ENCODE assay signal across 11 cellular contexts in the genomic region with DNA sequence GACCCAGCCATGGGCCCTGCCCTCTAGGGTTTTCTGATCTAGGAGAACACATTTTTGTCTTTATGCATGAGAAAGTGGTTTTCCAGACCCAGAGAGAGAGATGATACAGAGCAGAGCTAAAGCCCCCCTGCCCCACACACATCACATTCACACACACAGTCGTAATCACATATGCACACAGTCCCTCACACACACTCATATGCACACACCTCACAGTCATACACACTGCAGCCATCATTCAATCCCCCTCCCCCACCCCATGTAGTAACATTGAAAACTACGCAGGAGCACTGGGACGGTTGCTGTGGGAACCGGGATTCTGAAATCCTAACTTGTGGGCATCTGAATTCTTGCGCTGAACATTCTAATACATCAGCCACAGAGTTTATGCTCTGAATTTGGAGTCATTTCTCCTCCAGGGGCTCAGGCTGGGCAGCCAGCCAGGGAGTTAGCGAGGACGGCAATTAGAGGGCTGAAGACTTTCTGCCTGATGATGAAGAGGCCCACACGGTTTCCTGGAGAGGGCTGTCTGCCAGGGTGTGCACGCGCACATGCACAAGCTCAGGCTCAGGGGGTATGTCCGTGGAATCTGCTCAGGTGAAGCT. TPM values are rescaled to one million over a fixed set of nuclear protein-coding genes. Genes with fewer than 3 reads are reported as not detected.
A peak's percentile ranks its signal among the peaks of the same experiment; 100 is the strongest.
DNase-seq lines count a peak whose midpoint lies in the region; ATAC-seq and TF ChIP-seq lines count a peak whose summit lies in the region.
"Had no signal": no experiment of that assay in that cellular context is flagged by ENCODE, and none has a peak within 500 bp of the region (broad histone marks: within the 10 kb centered on the region; RNA-seq: fewer than 3 reads in every experiment).

No MANE protein-coding gene starts in this region.

- intact Hi-C loops in Right ventricle myocardium superior (cut with DNase I) (no loop called here), left ventricle myocardium inferior (cut with micrococcal nuclease) (no loop called here)

- DNase-seq in Right ventricle myocardium superior (peak; percentile 64), left ventricle myocardium inferior (no peak), T-helper 17 cell (peak in 1 of 3 donors; percentile 44), stromal cell of bone marrow (ENCODE audit: low read depth) (peak; percentile 36), cortex of kidney (lab: John Stamatoyannopoulos, UW) (no peak), amniotic stem cell (lab: John Stamatoyannopoulos, UW) (no peak)
- DNase-seq in effector memory CD4-positive, alpha-beta T cell, result peak in 1 of 3 donors; percentile 52
- DNase-seq: left colon, upper lobe of left lung had no signal

- H3K4me3 Mint-ChIP-seq in T-helper 17 cell, result peak overlapping the region; percentile 83

- H3K4me1 ChIP-seq in left ventricle myocardium inferior, result peaks cover 17% of the 10 kb centered on the region
- H3K4me1 ChIP-seq in effector memory CD4-positive, alpha-beta T cell (ENCODE audit: control insufficient read depth, insufficient read depth, low read length, poor library complexity, severe bottlenecking), result peaks cover 33% of the 10 kb centered on the region

- no peaks in the 10 kb centered on the region for H3K27me3 Mint-ChIP-seq in T-helper 17 cell

- H3K27ac Mint-ChIP-seq in T-helper 17 cell, result peak overlapping the region; percentile 95

- peaks cover 2% of the 10 kb centered on the region for H3K36me3 Mint-ChIP-seq in T-helper 17 cell (ENCODE audit: low read depth)

- peaks cover 45% of the 10 kb centered on the region for H3K27me3 ChIP-seq in left ventricle myocardium inferior (ENCODE audit: low read depth)
- no peaks in the 10 kb centered on the region for H3K27me3 ChIP-seq in effector memory CD4-positive, alpha-beta T cell (replicated peaks; ENCODE audit: control insufficient read depth, insufficient read depth, low read length, poor library complexity, severe bottlenecking)

- no peaks in the 10 kb centered on the region for H3K36me3 ChIP-seq in left ventricle myocardium inferior
- peaks cover 45% of the 10 kb centered on the region for H3K36me3 ChIP-seq in effector memory CD4-positive, alpha-beta T cell (ENCODE audit: control insufficient read depth, insufficient read depth, low read length)
- H3K36me3 ChIP-seq: upper lobe of left lung had no signal

- H3K9me3 ChIP-seq in left ventricle myocardium inferior (replicated peaks), result no peaks in the 10 kb centered on the region
- no peaks in the 10 kb centered on the region for H3K9me3 ChIP-seq in T-helper 17 cell (ENCODE audit: control insufficient read depth, low read length, poor library complexity, severe bottlenecking)
- no peaks in the 10 kb centered on the region for H3K9me3 ChIP-seq in effector memory CD4-positive, alpha-beta T cell (ENCODE audit: control insufficient read depth, low read length)
- H3K9me3 ChIP-seq: upper lobe of left lung had no signal

- ATAC-seq in Right ventricle myocardium superior (ENCODE audit: poor library complexity) (no peak), T-helper 17 cell (peak; percentile 68), HG03196 (IDR thresholded peaks at IDR 0.05; ENCODE audit: unreplicated experiment) (no peak)
- ATAC-seq: left colon had no signal

- TF ChIP-seq CTCF in left ventricle myocardium inferior (IDR thresholded peaks at IDR 0.05; ENCODE audit: borderline replicate concordance), result no peak

- no peak overlapping the region for H3K27ac ChIP-seq in left ventricle myocardium inferior (replicated peaks)
- H3K27ac ChIP-seq in effector memory CD4-positive, alpha-beta T cell (ENCODE audit: insufficient read depth, low read length, poor library complexity, severe bottlenecking), result peak overlapping the region; percentile 69
- H3K27ac ChIP-seq: upper lobe of left lung had no signal

- H3K4me3 ChIP-seq in left ventricle myocardium inferior, result no peak overlapping the region
- peak overlapping the region; percentile 26 for H3K4me3 ChIP-seq in effector memory CD4-positive, alpha-beta T cell (ENCODE audit: insufficient read depth, low read depth, low read length, poor library complexity, severe bottlenecking)
- H3K4me3 ChIP-seq: skin epidermis, upper lobe of left lung had no signal

- H3K4me1 Mint-ChIP-seq in T-helper 17 cell, result peaks cover 58% of the 10 kb centered on the region

RNA-seq across cellular contexts. Expression of a gene that starts 32.7 kb away (rescaled TPM):
- total RNA-seq in Right ventricle myocardium superior, result 0.08 TPM
- total RNA-seq in left ventricle myocardium inferior, result 0.47 TPM
- 100 to 1,000 TPM; 533 to 568 TPM for total RNA-seq in T-helper 17 cell

RNA-seq across cellular contexts. Expression of a gene that starts 52.2 kb away (rescaled TPM):
- total RNA-seq in Right ventricle myocardium superior (19.1 TPM), left ventricle myocardium inferior (15.4 TPM), T-helper 17 cell (10 to 100 TPM in 1 of 2 donors, 1 to 10 TPM in 1; 3.5 to 11.2 TPM)

Comparison
In these comparisons a context has a peak if more than half of its experiments do, and no peak if none do; other contexts are left out.
1. DNase-seq: peak in Right ventricle myocardium superior (single experiment) and stromal cell of bone marrow (single experiment); none in left ventricle myocardium inferior (single experiment), cortex of kidney (single experiment) and amniotic stem cell (single experiment).
2. RNA of a gene that starts 32.7 kb away (total RNA-seq): 533 to 568 TPM in T-helper 17 cell; 0.47 TPM in left ventricle myocardium inferior (single experiment) and 0.08 TPM in Right ventricle myocardium superior (single experiment); every median in the first group is over 100 times any median in the second.